34 cellular contexts compared by ENCODE assay signal in genomic region chr6:29035951-29036350, GRCh38. TPM values are rescaled to one million over a fixed set of nuclear protein-coding genes. Genes with fewer than 3 reads are reported as not detected.
"Had no signal": no experiment of that assay in that cellular context is flagged by ENCODE, and none has a peak within 500 bp of the region (broad histone marks: within the 10 kb centered on the region; RNA-seq: fewer than 3 reads in every experiment).

No MANE protein-coding gene starts in this region.

- H3K9me3 ChIP-seq: gastrocnemius medialis, lower lobe of right lung, prostate gland, sigmoid colon, stomach, tibial artery had no signal

- DNase-seq: effector CD8-positive, alpha-beta T cell; endodermal cell; foreskin fibroblast; gastrocnemius medialis; head of caudate nucleus; left ventricle myocardium superior; lower lobe of right lung; nephron progenitor cell; occipital lobe; sigmoid colon; stimulated activated CD4-positive, alpha-beta T cell treated with anti-CD3 and anti-CD28 coated beads, Interleukin-2, amount 100 ng/mL, for 24 hours; stimulated activated CD4-positive, alpha-beta T cell treated with anti-CD3 and anti-CD28 coated beads, Interleukin-4, amount 100 ng/mL, for 24 hours; stimulated activated naive CD4-positive, alpha-beta T cell treated with Interleukin-2 at 50 U/mL for 16 hours; stomach; tibial artery had no signal

- ATAC-seq: esophagus mucosa; gastrocnemius medialis; left ventricle myocardium superior; lower lobe of right lung; naive thymus-derived CD8-positive, alpha-beta T cell; right cardiac atrium; stimulated activated effector memory CD8-positive, alpha-beta T cell treated with anti-CD3 and anti-CD28 coated beads, Interleukin-12 subunit alpha, Interleukin-12 subunit beta, amount 100 ng/mL, for 72 hours had no signal

- H3K4me3 ChIP-seq: gastrocnemius medialis, lower lobe of right lung, prostate gland, sigmoid colon, stomach, tibial artery had no signal

- H3K36me3 Mint-ChIP-seq: naive thymus-derived CD8-positive, alpha-beta T cell; stimulated activated effector memory CD8-positive, alpha-beta T cell treated with anti-CD3 and anti-CD28 coated beads, Interleukin-12 subunit alpha, Interleukin-12 subunit beta, amount 100 ng/mL, for 72 hours; type B pancreatic cell had no signal

- H3K27me3 ChIP-seq: gastrocnemius medialis, sigmoid colon, tibial artery had no signal

- H3K4me3 Mint-ChIP-seq: endodermal cell; naive thymus-derived CD8-positive, alpha-beta T cell; nephron progenitor cell; stimulated activated effector memory CD8-positive, alpha-beta T cell treated with anti-CD3 and anti-CD28 coated beads, Interleukin-12 subunit alpha, Interleukin-12 subunit beta, amount 100 ng/mL, for 72 hours; type B pancreatic cell had no signal

- H3K79me2 ChIP-seq: parathyroid adenoma had no signal

- H3K4me1 ChIP-seq: gastrocnemius medialis, lower lobe of right lung, parathyroid adenoma, prostate gland, sigmoid colon, stomach, tibial artery had no signal

- H3K27ac ChIP-seq: epithelial cell of prostate, gastrocnemius medialis, lower lobe of right lung, parathyroid adenoma, prostate gland, sigmoid colon, stomach, tibial artery had no signal

- H3K27ac Mint-ChIP-seq: endodermal cell; naive thymus-derived CD8-positive, alpha-beta T cell; nephron progenitor cell; stimulated activated effector memory CD8-positive, alpha-beta T cell treated with anti-CD3 and anti-CD28 coated beads, Interleukin-12 subunit alpha, Interleukin-12 subunit beta, amount 100 ng/mL, for 72 hours; type B pancreatic cell had no signal

- H3K36me3 ChIP-seq: gastrocnemius medialis, lower lobe of right lung, prostate gland, sigmoid colon, stomach, tibial artery had no signal

- H3K9ac ChIP-seq: parathyroid adenoma had no signal

- FAIRE-seq: colon, keratinocyte had no signal

- H2AFZ ChIP-seq: parathyroid adenoma had no signal

- H3K4me1 Mint-ChIP-seq: endodermal cell; naive thymus-derived CD8-positive, alpha-beta T cell; nephron progenitor cell; stimulated activated effector memory CD8-positive, alpha-beta T cell treated with anti-CD3 and anti-CD28 coated beads, Interleukin-12 subunit alpha, Interleukin-12 subunit beta, amount 100 ng/mL, for 72 hours had no signal

- H3K9me3 Mint-ChIP-seq: endodermal cell; naive thymus-derived CD8-positive, alpha-beta T cell; nephron progenitor cell; stimulated activated effector memory CD8-positive, alpha-beta T cell treated with anti-CD3 and anti-CD28 coated beads, Interleukin-12 subunit alpha, Interleukin-12 subunit beta, amount 100 ng/mL, for 72 hours; type B pancreatic cell had no signal

RNA-seq across cellular contexts. Expression of gene OR2W1, which starts 9.0 kb away (rescaled TPM):
- total RNA-seq: cerebellum; endodermal cell; esophagus mucosa; gastrocnemius medialis; glomerular endothelial cell; left ventricle myocardium superior; lower lobe of right lung; mesenteric fat pad; myocyte; naive thymus-derived CD8-positive, alpha-beta T cell; occipital lobe; prostate gland; renal cortical epithelial cell; right cardiac atrium; sigmoid colon; skeletal muscle tissue; stomach; subcutaneous adipose tissue; temporal lobe; urinary bladder had no signal
- polyA plus RNA-seq: keratinocyte; naive thymus-derived CD8-positive, alpha-beta T cell; right cardiac atrium; sigmoid colon; stomach; urinary bladder had no signal

RNA-seq across cellular contexts. Expression of gene OR2B3, which starts 51.2 kb away (rescaled TPM):
- total RNA-seq: cerebellum; endodermal cell; esophagus mucosa; gastrocnemius medialis; glomerular endothelial cell; left ventricle myocardium superior; lower lobe of right lung; mesenteric fat pad; myocyte; naive thymus-derived CD8-positive, alpha-beta T cell; occipital lobe; prostate gland; renal cortical epithelial cell; right cardiac atrium; sigmoid colon; skeletal muscle tissue; stomach; subcutaneous adipose tissue; temporal lobe; urinary bladder had no signal
- polyA plus RNA-seq: keratinocyte; naive thymus-derived CD8-positive, alpha-beta T cell; right cardiac atrium; sigmoid colon; stomach; urinary bladder had no signal
